ENCODE assay signal across 5 cellular contexts in the genomic region with DNA sequence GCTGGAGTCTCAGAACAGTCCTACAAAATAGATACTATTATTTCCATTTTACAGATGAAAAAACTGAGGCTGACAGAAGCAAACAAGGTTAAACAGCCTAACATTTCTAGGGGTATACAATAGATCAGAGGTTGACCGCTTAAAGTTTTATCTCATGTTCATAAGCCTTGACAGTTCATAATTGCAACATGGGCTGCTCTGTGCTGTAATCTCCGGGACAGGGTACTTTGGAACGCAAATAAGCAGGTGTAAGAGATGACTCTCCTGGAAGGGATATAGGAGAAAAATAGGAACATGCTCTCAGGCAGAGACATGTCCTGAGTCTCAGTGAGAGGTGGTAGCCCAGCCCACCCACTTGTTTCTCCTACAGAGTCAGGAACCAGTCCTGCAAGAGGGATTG.
"Had no signal": no experiment of that assay in that cellular context is flagged by ENCODE, and none has a peak within 500 bp of the region (broad histone marks: within the 10 kb centered on the region; RNA-seq: fewer than 3 reads in every experiment).

No MANE protein-coding gene starts in this region.

- H3K4me3 ChIP-seq: GM23338 had no signal

- H3K36me3 Mint-ChIP-seq: IgD-negative memory B cell had no signal

- H3K4me1 Mint-ChIP-seq: GM23338, H9 had no signal

- DNase-seq: H9, HCEC 1CT, KG1 had no signal

- H3K9me3 Mint-ChIP-seq: IgD-negative memory B cell had no signal

- H3K4me3 Mint-ChIP-seq: GM23338, H9, IgD-negative memory B cell had no signal

- H3K27ac Mint-ChIP-seq: GM23338, H9, IgD-negative memory B cell had no signal

- ATAC-seq: GM23338 had no signal
